ENCODE assay signal across 27 cellular contexts in the genomic region with DNA sequence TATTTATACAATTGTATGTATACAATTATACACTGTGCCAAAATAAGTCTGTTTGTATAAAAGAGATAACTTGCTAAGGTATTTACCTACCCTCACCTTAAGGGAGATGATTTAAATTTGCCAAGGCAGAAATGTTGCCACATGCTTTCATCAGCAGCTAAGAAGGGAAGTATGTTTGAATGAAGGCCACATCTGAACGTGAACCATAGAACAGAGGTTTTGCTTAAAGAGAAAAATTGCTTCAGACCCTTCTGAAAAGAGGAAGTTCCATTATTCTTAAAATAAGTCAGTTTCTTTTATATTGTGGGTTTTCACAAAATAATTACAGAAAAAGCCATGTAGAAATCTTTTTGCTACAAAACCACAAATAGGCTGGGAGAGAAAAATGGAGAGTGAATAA.
A peak's percentile ranks its signal among the peaks of the same experiment; 100 is the strongest.
DNase-seq lines count a peak whose midpoint lies in the region; ATAC-seq and TF ChIP-seq lines count a peak whose summit lies in the region.
"Had no signal": no experiment of that assay in that cellular context is flagged by ENCODE, and none has a peak within 500 bp of the region (broad histone marks: within the 10 kb centered on the region; RNA-seq: fewer than 3 reads in every experiment).

No MANE protein-coding gene starts in this region.

- H3K27ac Mint-ChIP-seq in memory B cell, result peak overlapping the region; percentile 38
- H3K27ac Mint-ChIP-seq: activated naive CD4-positive, alpha-beta T cell treated with anti-CD3 and anti-CD28 coated beads, Interleukin-2, amount 50 U/mL, for 24 hours; endodermal cell; immature natural killer cell; stimulated activated naive CD8-positive, alpha-beta T cell treated with anti-CD3 and anti-CD28 coated beads, Interleukin-15, Interleukin-2, amounts not matched to agents 100 ng/mL and 50 ng/mL, for 24 hours had no signal

- H2BK120ac ChIP-seq in mesenchymal stem cell (ENCODE audit: low read depth, low read length), result no peak overlapping the region

- H3K9me3 Mint-ChIP-seq in memory B cell, result no peaks in the 10 kb centered on the region
- H3K9me3 Mint-ChIP-seq: activated naive CD4-positive, alpha-beta T cell treated with anti-CD3 and anti-CD28 coated beads, Interleukin-2, amount 50 U/mL, for 24 hours; stimulated activated naive CD8-positive, alpha-beta T cell treated with anti-CD3 and anti-CD28 coated beads, Interleukin-15, Interleukin-2, amounts not matched to agents 100 ng/mL and 50 ng/mL, for 24 hours had no signal

- H3K79me1 ChIP-seq in mesenchymal stem cell (replicated peaks; ENCODE audit: low read length, poor library complexity, severe bottlenecking), result no peaks in the 10 kb centered on the region

- H3K4me1 Mint-ChIP-seq in memory B cell, result peaks cover 2% of the 10 kb centered on the region
- H3K4me1 Mint-ChIP-seq: activated naive CD4-positive, alpha-beta T cell treated with anti-CD3 and anti-CD28 coated beads, Interleukin-2, amount 50 U/mL, for 24 hours; immature natural killer cell had no signal

- H3K14ac ChIP-seq in mesenchymal stem cell (ENCODE audit: low read length in 2 of 2), result no peak overlapping the region

- H4K91ac ChIP-seq in mesenchymal stem cell (ENCODE audit: low read length), result no peak overlapping the region

- no peaks in the 10 kb centered on the region for H3K36me3 ChIP-seq in mesenchymal stem cell (ENCODE audit: control insufficient read depth in 1 of 2, insufficient read depth in 2 of 2, low read depth in 1 of 2, low read length in 2 of 2)
- H3K36me3 ChIP-seq: BLaER1, cardiac muscle cell, esophagus muscularis mucosa, left ventricle myocardium inferior, prostate gland had no signal

- H3K4me3 ChIP-seq in mesenchymal stem cell (ENCODE audit: insufficient read depth in 1 of 2, low read depth in 1 of 2, low read length in 2 of 2) (no peak overlapping the region), lower leg skin (ENCODE audit: low read depth, poor library complexity, severe bottlenecking) (no peak overlapping the region)
- H3K4me3 ChIP-seq: BLaER1, cardiac muscle cell, esophagus muscularis mucosa, left ventricle myocardium inferior, prostate gland had no signal

- H2BK12ac ChIP-seq in mesenchymal stem cell (ENCODE audit: low read length in 2 of 2), result no peak overlapping the region

- no peak for TF ChIP-seq CTCF in lower leg skin (IDR thresholded peaks at IDR 0.05)

- H3K4me2 ChIP-seq in mesenchymal stem cell (ENCODE audit: low read length, poor library complexity, severe bottlenecking), result no peak overlapping the region
- H3K4me2 ChIP-seq: BLaER1 had no signal

- no peak overlapping the region for H2AK5ac ChIP-seq in mesenchymal stem cell (ENCODE audit: low read length, severe bottlenecking)

- ATAC-seq in memory B cell (ENCODE audit: low read depth), result peak; percentile 74
- no peak for ATAC-seq in GM21526 (IDR thresholded peaks at IDR 0.05; ENCODE audit: low FRiP score, unreplicated experiment)

- H3K9ac ChIP-seq in mesenchymal stem cell (ENCODE audit: low read length), result no peak overlapping the region
- H3K9ac ChIP-seq: BLaER1 had no signal

- no peaks in the 10 kb centered on the region for H3K27me3 Mint-ChIP-seq in memory B cell
- H3K27me3 Mint-ChIP-seq: activated naive CD4-positive, alpha-beta T cell treated with anti-CD3 and anti-CD28 coated beads, Interleukin-2, amount 50 U/mL, for 24 hours; stimulated activated naive CD8-positive, alpha-beta T cell treated with anti-CD3 and anti-CD28 coated beads, Interleukin-15, Interleukin-2, amounts not matched to agents 100 ng/mL and 50 ng/mL, for 24 hours had no signal

- H2BK5ac ChIP-seq in mesenchymal stem cell (ENCODE audit: low read depth, low read length, poor library complexity, severe bottlenecking), result no peak overlapping the region

- no peak for TF ChIP-seq POLR2A in lower leg skin (IDR thresholded peaks at IDR 0.05)

- H3K4me1 ChIP-seq in mesenchymal stem cell (ENCODE audit: control insufficient read depth, insufficient read depth, low read depth, low read length), result no peaks in the 10 kb centered on the region
- H3K4me1 ChIP-seq: BLaER1, esophagus muscularis mucosa, left ventricle myocardium inferior, prostate gland had no signal

- H3K23ac ChIP-seq in mesenchymal stem cell (ENCODE audit: low read length in 2 of 2), result no peak overlapping the region

- WGBS in mesenchymal stem cell, result no CpG with 5 or more reads among the region's 1 CpG
- WGBS in lower leg skin, 2 donors, result 18 to 39% methylated on average over 1 of the region's 1 CpG

- no peak overlapping the region for H3K4ac ChIP-seq in mesenchymal stem cell (ENCODE audit: low read depth in 1 of 2, low read length in 2 of 2)

- intact Hi-C loops in lower leg skin (cut with DNase I; ENCODE audit: low total_unique reads), result no loop called here

- H3K4me3 Mint-ChIP-seq in memory B cell, result no peak overlapping the region
- H3K4me3 Mint-ChIP-seq: activated naive CD4-positive, alpha-beta T cell treated with anti-CD3 and anti-CD28 coated beads, Interleukin-2, amount 50 U/mL, for 24 hours; endodermal cell; immature natural killer cell; neural crest cell; stimulated activated naive CD8-positive, alpha-beta T cell treated with anti-CD3 and anti-CD28 coated beads, Interleukin-15, Interleukin-2, amounts not matched to agents 100 ng/mL and 50 ng/mL, for 24 hours had no signal

- H3K18ac ChIP-seq in mesenchymal stem cell (ENCODE audit: low read depth in 1 of 2, low read length in 2 of 2), result no peak overlapping the region

- DNase-seq in GF-D8 (lab: John Stamatoyannopoulos, UW) (peak; percentile 5), NAMALWA (ENCODE audit: low spot score) (peak; percentile 15), SKM-1 (lab: John Stamatoyannopoulos, UW; ENCODE audit: unreplicated experiment) (peak; percentile 81), memory B cell (ENCODE audit: low spot score in 2 of 2) (no peak), mesenchymal stem cell (no peak), SHP77 (lab: John Stamatoyannopoulos, UW) (no peak), lower leg skin (ENCODE audit: low spot score in 2 of 2) (no peak)
- DNase-seq: activated CD4-positive, alpha-beta T cell treated with anti-CD3 and anti-CD28 coated beads, Interleukin-2, amount 50 U/mL, for 4 hours; activated CD8-positive, alpha-beta memory T cell treated with anti-CD3 and anti-CD28 coated beads, Interleukin-2, amount 50 U/mL, for 4 hours; anterior cingulate cortex; DMS79 treated with DMSO at 0.1 percent for 48 hours; endodermal cell; foreskin melanocyte; hippocampal formation; immature natural killer cell; left ventricle myocardium inferior; NCI-H1417 treated with DMSO at 0.1 percent for 48 hours; stimulated activated CD4-positive, alpha-beta T cell treated with anti-CD3 and anti-CD28 coated beads, Interleukin-15, amount 100 ng/mL, for 24 hours; T-helper 2 cell had no signal

- H3K9me3 ChIP-seq in mesenchymal stem cell (ENCODE audit: control insufficient read depth, low read length), result peaks cover 4% of the 10 kb centered on the region
- H3K9me3 ChIP-seq: BLaER1, esophagus muscularis mucosa, left ventricle myocardium inferior, prostate gland had no signal

- H2BK15ac ChIP-seq in mesenchymal stem cell (ENCODE audit: low read depth, poor library complexity, severe bottlenecking), result no peak overlapping the region

- H3K27ac ChIP-seq in mesenchymal stem cell (ENCODE audit: low read length, poor library complexity, severe bottlenecking), result no peak overlapping the region
- H3K27ac ChIP-seq: BLaER1, cardiac muscle cell, esophagus muscularis mucosa, left ventricle myocardium inferior, prostate gland had no signal

- H4K8ac ChIP-seq in mesenchymal stem cell (ENCODE audit: low read length), result no peak overlapping the region

- H2AFZ ChIP-seq in mesenchymal stem cell (ENCODE audit: low read depth, low read length), result no peak overlapping the region

- H3K27me3 ChIP-seq in mesenchymal stem cell (ENCODE audit: control insufficient read depth in 1 of 2, insufficient read depth in 1 of 2, low read length in 2 of 2), result peaks cover 0 to 9% of the 10 kb centered on the region in 2 experiments
- H3K27me3 ChIP-seq: cardiac muscle cell, esophagus muscularis mucosa had no signal

- H3K36me3 Mint-ChIP-seq in memory B cell, result no peaks in the 10 kb centered on the region
- H3K36me3 Mint-ChIP-seq: activated naive CD4-positive, alpha-beta T cell treated with anti-CD3 and anti-CD28 coated beads, Interleukin-2, amount 50 U/mL, for 24 hours; immature natural killer cell had no signal

Comparison
In these comparisons a context has a peak if more than half of its experiments do, and no peak if none do; other contexts are left out.
1. DNase-seq: peak in GF-D8 (single experiment), NAMALWA (single experiment) and SKM-1 (single experiment); none in memory B cell (0 of 2), mesenchymal stem cell (single experiment), SHP77 (0 of 2) and lower leg skin (0 of 2).